Comparison of ENCODE assay signal across 8 cellular contexts in genomic region chr19:44988896-44989563, GRCh38. TPM values are rescaled to one million over a fixed set of nuclear protein-coding genes. Genes with fewer than 3 reads are reported as not detected.
DNase-seq lines count a peak whose midpoint lies in the region; ATAC-seq, FAIRE-seq and TF ChIP-seq lines count a peak whose summit lies in the region.

No MANE protein-coding gene starts in this region.

- no peaks in the 10 kb centered on the region for H4K20me1 ChIP-seq in OCI-LY1 (ENCODE audit: insufficient read depth, low read length)

- no peak overlapping the region for H3K27ac ChIP-seq in AG04450 (ENCODE audit: low read depth, low read length)
- peak overlapping the region; percentile 73 for H3K27ac ChIP-seq in OCI-LY1 (ENCODE audit: low read depth, low read length, poor library complexity, severe bottlenecking)
- no peak overlapping the region for H3K27ac ChIP-seq in pancreas
- H3K27ac ChIP-seq in tibial nerve: no peak overlapping the region

- 77 to 79% methylated on average over 15 of the region's 15 CpGs for WGBS in pancreas, 2 donors
- 69 to 74% methylated on average over 15 of the region's 15 CpGs for WGBS in tibial nerve, 2 donors

- H3K27me3 ChIP-seq in AG04450 (ENCODE audit: control insufficient read depth, insufficient read depth, low read length) (no peaks in the 10 kb centered on the region), OCI-LY1 (ENCODE audit: insufficient read depth, low read length) (no peaks in the 10 kb centered on the region), pancreas (no peaks in the 10 kb centered on the region), tibial nerve (no peaks in the 10 kb centered on the region)

- ATAC-seq in pancreas: peak; percentile 41 to 68 (median 66)
- no peak for ATAC-seq in GM19351 (IDR thresholded peaks at IDR 0.05; ENCODE audit: unreplicated experiment)

- TF ChIP-seq POLR2A in tibial nerve (IDR thresholded peaks at IDR 0.05): no peak

- TF ChIP-seq EP300 in tibial nerve (IDR thresholded peaks at IDR 0.05): no peak

- H3K9me3 ChIP-seq in AG04450 (ENCODE audit: control insufficient read depth, insufficient read depth, low read length) (no peaks in the 10 kb centered on the region), OCI-LY1 (ENCODE audit: low read length) (no peaks in the 10 kb centered on the region), pancreas (no peaks in the 10 kb centered on the region), tibial nerve (no peaks in the 10 kb centered on the region)

- H3K9me2 ChIP-seq in OCI-LY1 (ENCODE audit: low read depth, low read length): no peaks in the 10 kb centered on the region

- POLR2A ChIA-PET in AG04450 (lab: Yijun Ruan, JAX): interaction anchor here (0.6 kb wide), 1 partner anchor 27 kb away, joined by 5 read pairs; no protein-coding TSS in a partner anchor

- in situ Hi-C loops in GM13976 (cut with MboI; ENCODE audit: low sequenced_read_pairs, unreplicated experiment): no loop called here

- no peaks in the 10 kb centered on the region for H3K79me2 ChIP-seq in OCI-LY1 (ENCODE audit: insufficient read depth, low read length)

- peak overlapping the region; percentile 10; the same call in 1 of the 2 replicates for H3K9ac ChIP-seq in OCI-LY1 (ENCODE audit: low read length)

- H3K36me3 ChIP-seq in OCI-LY1 (ENCODE audit: insufficient read depth, low read length): peaks cover 62% of the 10 kb centered on the region
- H3K36me3 ChIP-seq in pancreas: peaks cover 0 to 31% (median 8%) of the 10 kb centered on the region in 3 donors
- H3K36me3 ChIP-seq in tibial nerve: peaks cover 0 to 100% (median 15%) of the 10 kb centered on the region in 3 donors

- no peak overlapping the region for H3K4me2 ChIP-seq in OCI-LY1 (ENCODE audit: low read length)

- CTCF ChIA-PET in AG04450 (lab: Charles Lee): interaction anchor here (0.6 to 1.8 kb wide), 6 partner anchors 8 to 350 kb away, joined by 3 to 7 read pairs (median 4); no protein-coding TSS in a partner anchor

- no peaks in the 10 kb centered on the region for H3F3A ChIP-seq in OCI-LY1 (ENCODE audit: insufficient read depth, low read length)

- H3K4me3 ChIP-seq in AG04450 (ENCODE audit: low read depth, low read length) (no peak overlapping the region), OCI-LY1 (ENCODE audit: low read depth, low read length, poor library complexity, severe bottlenecking) (no peak overlapping the region), fibroblast of pulmonary artery (replicated peaks; ENCODE audit: low read depth, low read length) (no peak overlapping the region), pancreas (no peak overlapping the region), tibial nerve (no peak overlapping the region)

- intact Hi-C loops in pancreas (cut with DNase I): no loop called here

- H3K4me1 ChIP-seq in OCI-LY1 (ENCODE audit: insufficient read depth, low read length, severe bottlenecking) (peaks cover 28% of the 10 kb centered on the region), pancreas (no peaks in the 10 kb centered on the region), tibial nerve (no peaks in the 10 kb centered on the region)

- no peak overlapping the region for H2AFZ ChIP-seq in OCI-LY1 (ENCODE audit: low read length)

- TF ChIP-seq CTCF in AG04450 (IDR thresholded peaks at IDR 0.05; ENCODE audit: low read depth, low read length) (peak; percentile 63), GM13976 (IDR thresholded peaks at IDR 0.05; ENCODE audit: borderline replicate concordance, control extremely low read depth, extremely low read depth, insufficient read depth, missing control alignments) (peak; percentile 74), OCI-LY1 (IDR thresholded peaks at IDR 0.05; ENCODE audit: low read length) (peak; percentile 82), fibroblast of pulmonary artery (IDR thresholded peaks at IDR 0.05; ENCODE audit: low read length, missing control alignments) (peak; percentile 71), pancreas (IDR thresholded peaks at IDR 0.05) (peak; percentile 10 to 33 (median 20)), tibial nerve (IDR thresholded peaks at IDR 0.05) (peak; percentile 31 to 53 (median 38))

- DNase-seq in AG04450 (ENCODE audit: low read depth, low spot score) (peak; percentile 8), GM13976 (ENCODE audit: low spot score) (peak; percentile 88), fibroblast of pulmonary artery (ENCODE audit: low read depth) (peak; percentile 75), pancreas (peak in 5 of 6 donors; percentile 39 to 78 (median 67)), tibial nerve (ENCODE audit: low spot score in 2 of 2) (peak; percentile 24 to 41)
- peak; percentile 76 to 77 for DNase-seq in activated T-cell treated with anti-CD3 and anti-CD28 coated beads, Interleukin-2, amount 50 U/mL, for 48 hours

- FAIRE-seq in pancreas (lab: Jason Lieb, UNC): no peak

RNA-seq across cellular contexts. Expression of gene RELB, which starts 12.2 kb away (rescaled TPM):
- 9.9 and 13.9 TPM in 2 replicates for polyA plus RNA-seq in AG04450 (2011; rRNA removed)
- 11.8 and 16.7 TPM in 2 replicates for polyA minus RNA-seq in AG04450 (2011; rRNA and poly(A)+ RNA removed)
- total RNA-seq in pancreas: 10 to 100 TPM in 4 of 6 donors, 1 to 10 TPM in 2; 8.3 to 21.7 (median 13.4) TPM
- polyA plus RNA-seq in pancreas: 10 to 100 TPM; 25.1 to 33.5 TPM
- 10 to 100 TPM in 2 of 4 donors, 1 to 10 TPM in 2; 4.2 to 14.9 (median 9.9) TPM for total RNA-seq in tibial nerve

RNA-seq across cellular contexts. Expression of gene CLPTM1, which starts 33.9 kb away (rescaled TPM):
- polyA plus RNA-seq in AG04450 (2011; rRNA removed) (51.5 and 63.1 TPM in 2 replicates), pancreas (10 to 100 TPM; 74.5 to 81.9 TPM)
- 83.5 and 102 TPM in 2 replicates for polyA minus RNA-seq in AG04450 (2011; rRNA and poly(A)+ RNA removed)
- total RNA-seq in pancreas (10 to 100 TPM; 56.4 to 73.6 (median 63.8) TPM), tibial nerve (10 to 100 TPM; 52.3 to 89.4 (median 74.5) TPM)

RNA-seq across cellular contexts. Expression of gene APOC2, which starts 43.2 kb away (rescaled TPM):
- polyA plus RNA-seq in AG04450 (2011; rRNA removed) (not detected in 2 replicates), pancreas (1 to 10 TPM in 1 of 2 donors, under 1 TPM in 1; 0.54 to 2.2 TPM)
- polyA minus RNA-seq in AG04450 (2011; rRNA and poly(A)+ RNA removed): not detected in 2 replicates
- total RNA-seq in pancreas (10 to 100 TPM in 1 of 6 donors, 1 to 10 TPM in 1, under 1 TPM in 2, not detected in 2; 0.49 to 22.1 (median 3.8) TPM), tibial nerve (1 to 10 TPM in 1 of 4 donors, under 1 TPM in 1, not detected in 2; 0.90 to 2.0 TPM)

RNA-seq across cellular contexts. Expression of gene APOC4, which starts 47.0 kb away (rescaled TPM):
- not detected in 2 replicates for polyA plus RNA-seq in AG04450 (2011; rRNA removed)
- not detected in 2 replicates for polyA minus RNA-seq in AG04450 (2011; rRNA and poly(A)+ RNA removed)
- total RNA-seq in pancreas: under 1 TPM in 1 of 6 donors, not detected in 5; 0.47 TPM
- not detected for polyA plus RNA-seq in pancreas
- not detected for total RNA-seq in tibial nerve

RNA-seq across cellular contexts. Expression of gene CLASRP, which starts 49.8 kb away (rescaled TPM):
- 12.4 and 13.9 TPM in 2 replicates for polyA plus RNA-seq in AG04450 (2011; rRNA removed)
- 19.3 and 26.1 TPM in 2 replicates for polyA minus RNA-seq in AG04450 (2011; rRNA and poly(A)+ RNA removed)
- total RNA-seq in pancreas: 10 to 100 TPM; 34.8 to 55.0 (median 47.7) TPM
- polyA plus RNA-seq in pancreas: 100 to 1,000 TPM; 213 to 244 TPM
- 100 to 1,000 TPM in 2 of 4 donors, 10 to 100 TPM in 2; 72.8 to 109 (median 95.5) TPM for total RNA-seq in tibial nerve

Comparison
In these comparisons a context has a peak if more than half of its experiments do, and no peak if none do; other contexts are left out.
1. DNase-seq: peak in every context shown above with its lines; median percentile 88 in GM13976; 76 in activated T-cell treated with anti-CD3 and anti-CD28 coated beads, Interleukin-2, amount 50 U/mL, for 48 hours; 75 in fibroblast of pulmonary artery; 67 in pancreas; 32 in tibial nerve; 8 in AG04450.
2. CTCF ChIP-seq: peak in every context shown above with its lines; median percentile 82 in OCI-LY1; 74 in GM13976; 71 in fibroblast of pulmonary artery; 63 in AG04450; 38 in tibial nerve; 20 in pancreas.